Comparison of ENCODE assay signal across 18 cellular contexts in genomic region chr13:67101730-67102467, GRCh38.
A peak's percentile ranks its signal among the peaks of the same experiment; 100 is the strongest.
DNase-seq lines count a peak whose midpoint lies in the region; ATAC-seq and TF ChIP-seq lines count a peak whose summit lies in the region.
"Had no signal": no experiment of that assay in that cellular context is flagged by ENCODE, and none has a peak within 500 bp of the region (broad histone marks: within the 10 kb centered on the region; RNA-seq: fewer than 3 reads in every experiment).

No MANE protein-coding gene starts in this region.

- peak overlapping the region; percentile 51; the same call in 1 of the 2 replicates for H3K4me3 Mint-ChIP-seq in HFFc6
- H3K4me3 Mint-ChIP-seq: activated naive CD4-positive, alpha-beta T cell treated with anti-CD3 and anti-CD28 coated beads, Interleukin-2, amount 50 U/mL, for 24 hours; neural progenitor cell; WTC11 had no signal

- in situ Hi-C loops in GM13976 (cut with MboI; ENCODE audit: low sequenced_read_pairs, unreplicated experiment): no loop called here

- no peaks in the 10 kb centered on the region for H3K36me3 Mint-ChIP-seq in HFFc6 (ENCODE audit: low read depth)
- H3K36me3 Mint-ChIP-seq: activated naive CD4-positive, alpha-beta T cell treated with anti-CD3 and anti-CD28 coated beads, Interleukin-2, amount 50 U/mL, for 24 hours; WTC11 had no signal

- DNase-seq in HFFc6 (no peak), body of pancreas (no peak), GM13976 (ENCODE audit: low spot score) (no peak), hepatic stellate cell (ENCODE audit: low spot score) (no peak), NAMALWA (ENCODE audit: low spot score) (no peak)
- DNase-seq: DND-41; H7; left lung; NCI-H1694; NCI-H524 treated with DMSO at 0.1 percent for 48 hours; stimulated activated naive CD8-positive, alpha-beta T cell treated with anti-CD3 and anti-CD28 coated beads, Interleukin-15, Interleukin-2, amounts not matched to agents 100 U/mL and 50 U/mL, for 24 hours had no signal

- H3K27me3 ChIP-seq in body of pancreas: no peaks in the 10 kb centered on the region
- no peaks in the 10 kb centered on the region for H3K27me3 ChIP-seq in layer of hippocampus (ENCODE audit: control insufficient read depth, insufficient read depth, low read length)
- H3K27me3 ChIP-seq in stomach smooth muscle (ENCODE audit: control insufficient read depth in 1 of 2, insufficient read depth in 2 of 2, low read length in 2 of 2): no peaks in the 10 kb centered on the region
- H3K27me3 ChIP-seq: left lung, neural progenitor cell had no signal

- H3K9ac ChIP-seq in stomach smooth muscle (ENCODE audit: low read length in 2 of 2): no peak overlapping the region
- H3K9ac ChIP-seq: neural progenitor cell had no signal

- H3K27ac Mint-ChIP-seq in HFFc6: peak overlapping the region; percentile 11; the same call in 1 of the 2 replicates
- H3K27ac Mint-ChIP-seq: activated naive CD4-positive, alpha-beta T cell treated with anti-CD3 and anti-CD28 coated beads, Interleukin-2, amount 50 U/mL, for 24 hours; neural progenitor cell; WTC11 had no signal

- no peak for TF ChIP-seq CTCF in HFFc6 (IDR thresholded peaks at IDR 0.05)
- TF ChIP-seq CTCF in body of pancreas (IDR thresholded peaks at IDR 0.05): no peak
- TF ChIP-seq CTCF in GM13976 (IDR thresholded peaks at IDR 0.05; ENCODE audit: borderline replicate concordance, control extremely low read depth, extremely low read depth, insufficient read depth, missing control alignments): no peak

- peak; percentile 48 for ATAC-seq in body of pancreas
- ATAC-seq: left lung; Panc1; stimulated activated naive CD8-positive, alpha-beta T cell treated with anti-CD3 and anti-CD28 coated beads, Interleukin-15, Interleukin-2, amounts not matched to agents 100 U/mL and 50 U/mL, for 24 hours; WTC11 had no signal

- no peaks in the 10 kb centered on the region for H3K9me3 ChIP-seq in body of pancreas
- no peaks in the 10 kb centered on the region for H3K9me3 ChIP-seq in stomach smooth muscle (ENCODE audit: control insufficient read depth in 2 of 2, low read length in 2 of 2)

- H3K27ac ChIP-seq in body of pancreas: no peak overlapping the region
- H3K27ac ChIP-seq in layer of hippocampus (ENCODE audit: low read depth, low read length): peak overlapping the region; percentile 82
- H3K27ac ChIP-seq in stomach smooth muscle (ENCODE audit: low read length): no peak overlapping the region
- H3K27ac ChIP-seq: left lung, neural progenitor cell, skin epidermis had no signal

- 49 to 54% methylated on average over 4 of the region's 4 CpGs for WGBS in body of pancreas, 2 donors

- H3K4me1 Mint-ChIP-seq in HFFc6 (ENCODE audit: low read depth): peaks cover 17% of the 10 kb centered on the region
- H3K4me1 Mint-ChIP-seq: activated naive CD4-positive, alpha-beta T cell treated with anti-CD3 and anti-CD28 coated beads, Interleukin-2, amount 50 U/mL, for 24 hours; WTC11 had no signal

- H3K4me3 ChIP-seq in body of pancreas (no peak overlapping the region), stomach smooth muscle (ENCODE audit: low read length in 2 of 2) (peak overlapping the region; percentile 9 to 39)
- H3K4me3 ChIP-seq: left lung, neural progenitor cell, skin epidermis had no signal

- H3K36me3 ChIP-seq in body of pancreas (replicated peaks in 1 of 2; ENCODE audit: insufficient read depth in 1 of 2, low read depth in 2 of 2) (no peaks in the 10 kb centered on the region), stomach smooth muscle (ENCODE audit: control insufficient read depth in 2 of 2, insufficient read depth in 2 of 2, low read length in 2 of 2) (no peaks in the 10 kb centered on the region)
- H3K36me3 ChIP-seq: left lung, neural progenitor cell had no signal

- intact Hi-C loops in body of pancreas (cut with DNase I): no loop called here

- no peaks in the 10 kb centered on the region for H3K9me3 Mint-ChIP-seq in HFFc6
- H3K9me3 Mint-ChIP-seq: activated naive CD4-positive, alpha-beta T cell treated with anti-CD3 and anti-CD28 coated beads, Interleukin-2, amount 50 U/mL, for 24 hours; WTC11 had no signal

- H3K4me1 ChIP-seq in body of pancreas (no peaks in the 10 kb centered on the region), stomach smooth muscle (ENCODE audit: control insufficient read depth, insufficient read depth, low read length) (no peaks in the 10 kb centered on the region)
- H3K4me1 ChIP-seq: left lung, neural progenitor cell had no signal

- no peaks in the 10 kb centered on the region for H3K27me3 Mint-ChIP-seq in HFFc6 (ENCODE audit: insufficient read depth)
- H3K27me3 Mint-ChIP-seq: activated naive CD4-positive, alpha-beta T cell treated with anti-CD3 and anti-CD28 coated beads, Interleukin-2, amount 50 U/mL, for 24 hours had no signal

- TF ChIP-seq POLR2A in body of pancreas (IDR thresholded peaks at IDR 0.05): no peak

Comparison
In these comparisons a context has a peak if more than half of its experiments do, and no peak if none do; other contexts are left out.
1. H3K4me3 ChIP-seq: peak in stomach smooth muscle (2 of 2); none in body of pancreas (0 of 2).